In the genomic region with DNA sequence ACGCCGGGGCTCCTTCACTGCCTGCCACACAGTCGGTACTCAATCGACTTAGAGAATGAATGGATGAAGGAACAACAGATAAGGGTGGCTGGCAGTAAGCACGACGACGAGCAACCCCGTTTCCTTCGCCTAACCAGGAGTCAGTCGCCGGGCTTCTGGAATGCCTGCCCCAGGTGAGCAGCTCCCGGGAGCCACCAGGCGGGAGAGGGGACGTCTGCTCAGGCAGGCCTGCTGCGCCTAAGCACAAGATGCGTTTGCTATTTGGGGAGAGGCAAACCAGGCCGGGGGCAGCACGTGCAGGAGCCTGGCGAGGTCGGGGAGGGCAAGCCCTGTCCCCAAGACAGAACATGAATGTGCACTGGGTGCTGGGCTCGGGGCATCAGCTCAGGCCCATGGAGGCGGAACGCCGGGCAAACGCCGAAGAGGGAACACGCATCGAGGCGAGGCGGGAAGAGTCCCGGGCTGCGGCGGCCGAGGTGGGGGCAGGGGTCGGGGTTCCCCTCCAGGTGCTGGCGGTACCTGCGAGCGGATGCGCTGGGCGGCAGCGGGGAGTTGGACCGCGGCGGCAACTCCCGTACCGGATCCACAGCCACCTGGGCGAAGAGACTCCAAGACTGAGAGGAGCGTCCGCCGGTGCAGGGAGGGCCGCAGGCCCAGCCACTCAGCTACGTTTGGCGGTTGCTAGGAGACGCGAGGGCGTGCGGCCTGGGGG, we compare ENCODE assay signal across 8 cellular contexts. TPM values are rescaled to one million over a fixed set of nuclear protein-coding genes. Genes with fewer than 3 reads are reported as not detected.
DNase-seq lines count a peak whose midpoint lies in the region; ATAC-seq lines count a peak whose summit lies in the region.

A gene with protein sequence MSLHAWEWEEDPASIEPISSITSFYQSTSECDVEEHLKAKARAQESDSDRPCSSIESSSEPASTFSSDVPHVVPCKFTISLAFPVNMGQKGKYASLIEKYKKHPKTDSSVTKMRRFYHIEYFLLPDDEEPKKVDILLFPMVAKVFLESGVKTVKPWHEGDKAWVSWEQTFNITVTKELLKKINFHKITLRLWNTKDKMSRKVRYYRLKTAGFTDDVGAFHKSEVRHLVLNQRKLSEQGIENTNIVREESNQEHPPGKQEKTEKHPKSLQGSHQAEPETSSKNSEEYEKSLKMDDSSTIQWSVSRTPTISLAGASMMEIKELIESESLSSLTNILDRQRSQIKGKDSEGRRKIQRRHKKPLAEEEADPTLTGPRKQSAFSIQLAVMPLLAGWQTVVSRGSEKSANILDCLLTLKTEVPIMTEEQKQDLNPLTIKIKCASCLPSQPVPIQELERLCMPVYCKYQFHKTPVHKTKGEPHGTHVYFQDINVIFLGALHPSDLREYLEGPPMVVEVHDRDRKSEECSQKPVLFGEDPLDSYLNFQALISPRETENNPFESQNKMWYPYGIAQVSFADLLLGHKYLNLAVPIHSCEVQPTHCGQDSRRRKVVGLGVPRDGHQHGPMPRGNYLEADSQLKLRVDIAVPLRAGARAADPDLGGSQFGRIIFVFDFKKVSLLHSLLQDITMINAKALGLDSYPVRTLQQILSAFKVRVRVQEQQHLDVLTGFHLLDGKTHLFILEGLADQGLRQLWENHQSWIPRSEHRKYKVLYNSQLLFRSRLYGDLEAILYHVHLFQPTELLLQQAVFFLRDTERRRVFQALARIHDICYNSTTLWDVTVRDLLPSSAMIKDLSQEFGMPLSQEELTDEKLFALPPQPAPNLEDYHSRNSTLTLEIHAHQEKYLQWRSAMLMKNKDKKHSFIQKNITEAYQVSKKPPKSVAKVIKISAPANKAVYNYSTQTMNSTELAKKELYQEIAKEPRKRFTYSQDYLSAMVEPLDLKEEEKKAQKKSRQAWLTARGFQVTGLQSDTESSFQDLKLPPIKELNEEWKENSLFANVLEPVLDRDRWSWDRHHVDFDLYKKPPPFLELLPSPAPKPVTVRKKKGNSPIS (minus strand): TSS at position 616 of the 712 bp plus-strand sequence. CDS start 772 bp downstream, outside the sequence.

- no peaks in the 10 kb centered on the region for H3K36me3 Mint-ChIP-seq in CD4-positive, CD25-positive, alpha-beta regulatory T cell

- H3K4me3 ChIP-seq in CD4-positive, CD25-positive, alpha-beta regulatory T cell (ENCODE audit: low read depth, low read length): peak within 1 kb of the TSS; percentile 73
- H3K4me3 ChIP-seq in Jurkat, Clone E6-1 (ENCODE audit: low read length): peak within 1 kb of the TSS; percentile 44

- DNase-seq in CD4-positive, CD25-positive, alpha-beta regulatory T cell: peak; percentile 85 to 90 (median 89)
- peak; percentile 76 for DNase-seq in Jurkat, Clone E6-1 (ENCODE audit: low read depth, low spot score)
- peak; percentile 93 for DNase-seq in RPMI8226
- DNase-seq in activated gamma-delta T cell treated with anti-CD3 and anti-CD28 coated beads, Interleukin-2, amount 50 U/mL, for 16 hours (ENCODE audit: low read depth): peak; percentile 81
- DNase-seq in glomerular visceral epithelial cell (ENCODE audit: extremely low spot score): peak; percentile 62
- peak in 54 of 56 donors; percentile 14 to 92 (median 70) for DNase-seq in nucleus accumbens (lab: John Stamatoyannopoulos, UW)
- peak; percentile 33 for DNase-seq in stromal cell of bone marrow (ENCODE audit: low read depth)

- H3K4me1 Mint-ChIP-seq in CD4-positive, CD25-positive, alpha-beta regulatory T cell: peaks cover 0 to 21% (median 3%) of the 10 kb centered on the region in 4 donors

- H3K9me3 Mint-ChIP-seq in CD4-positive, CD25-positive, alpha-beta regulatory T cell: peaks cover 0 to 1% (median 0%) of the 10 kb centered on the region in 7 donors

- peak within 1 kb of the TSS; percentile 43 to 76 (median 62) for H3K4me3 Mint-ChIP-seq in CD4-positive, CD25-positive, alpha-beta regulatory T cell

- peaks cover 8% of the 10 kb centered on the region for H3K27me3 ChIP-seq in CD4-positive, CD25-positive, alpha-beta regulatory T cell (ENCODE audit: control insufficient read depth, insufficient read depth, low read length)

- H3K4me1 ChIP-seq in CD4-positive, CD25-positive, alpha-beta regulatory T cell (ENCODE audit: control insufficient read depth, insufficient read depth, low read length, poor library complexity, severe bottlenecking): peaks cover 16% of the 10 kb centered on the region

- no peaks in the 10 kb centered on the region for H3K9me3 ChIP-seq in CD4-positive, CD25-positive, alpha-beta regulatory T cell (ENCODE audit: control insufficient read depth in 2 of 2, low read length in 2 of 2)

- no peaks in the 10 kb centered on the region for H3K36me3 ChIP-seq in CD4-positive, CD25-positive, alpha-beta regulatory T cell (ENCODE audit: control insufficient read depth, insufficient read depth, low read length)

- H3K27ac ChIP-seq in CD4-positive, CD25-positive, alpha-beta regulatory T cell (ENCODE audit: insufficient read depth, low read length, poor library complexity, severe bottlenecking): no peak within 1 kb of the TSS

- H3K27me3 Mint-ChIP-seq in CD4-positive, CD25-positive, alpha-beta regulatory T cell: peaks cover 30% of the 10 kb centered on the region

- peak; percentile 97 to 99 for ATAC-seq in CD4-positive, CD25-positive, alpha-beta regulatory T cell (ENCODE audit: low read depth in 2 of 2)
- peak; percentile 92 for ATAC-seq in GM21390 (IDR thresholded peaks at IDR 0.05; ENCODE audit: unreplicated experiment)

- H3K27ac Mint-ChIP-seq in CD4-positive, CD25-positive, alpha-beta regulatory T cell: peak within 1 kb of the TSS in 2 of 3 donors; percentile 27 to 69

RNA-seq across cellular contexts. Expression of the gene that starts here (rescaled TPM):
- total RNA-seq in CD4-positive, CD25-positive, alpha-beta regulatory T cell: not detected
- under 1 TPM in 1 of 4 donors, not detected in 3; 0.28 TPM for polyA plus RNA-seq in CD4-positive, CD25-positive, alpha-beta regulatory T cell
- polyA plus RNA-seq in Jurkat, Clone E6-1 (2012; ENCODE audit: insufficient read depth, insufficient read length): 0.54 TPM

Comparison
In these comparisons a context has a peak if more than half of its experiments do, and no peak if none do; other contexts are left out.
1. Peak in DNase-seq, ATAC-seq and H3K4me3 ChIP-seq in CD4-positive, CD25-positive, alpha-beta regulatory T cell; RNA of the gene not detected or under 1 TPM.
2. DNase-seq: peak in every context shown above with its lines; median percentile 93 in RPMI8226; 89 in CD4-positive, CD25-positive, alpha-beta regulatory T cell; 81 in activated gamma-delta T cell treated with anti-CD3 and anti-CD28 coated beads, Interleukin-2, amount 50 U/mL, for 16 hours; 76 in Jurkat, Clone E6-1; 70 in nucleus accumbens; 62 in glomerular visceral epithelial cell; 33 in stromal cell of bone marrow.